Comparison of ENCODE assay signal across 2 cellular contexts in genomic region chr9:36820392-36820861, GRCh38.
TF ChIP-seq lines count a peak whose summit lies in the region.

No MANE protein-coding gene starts in this region.

TF ChIP-seq in HEK293, 187 proteins besides CTCF, POLR2A, EP300 and RAD21:
- no peak for TF ChIP-seq ZNF404 (tag by site-specific recombination; IDR thresholded peaks at IDR 0.05)
- TF ChIP-seq ZNF16 (tag by site-specific recombination; IDR thresholded peaks at IDR 0.05; ENCODE audit: low read depth): no peak
- TF ChIP-seq ZFHX2 (tag by site-specific recombination; conservative IDR thresholded peaks at IDR 0.05): peak; percentile 47
- 0 out of 2 replicates have a peak, but pooled peaks have one; percentile 21 for TF ChIP-seq EGR2 (tag by site-specific recombination; IDR thresholded peaks at IDR 0.05; ENCODE audit: low read depth)
- no peak for TF ChIP-seq ZNF791 (tag by site-specific recombination; IDR thresholded peaks at IDR 0.05)
- TF ChIP-seq ZNF112 (tag by site-specific recombination; IDR thresholded peaks at IDR 0.05): no peak

TF ChIP-seq in H1, 55 proteins besides CTCF, POLR2A, EP300 and RAD21:
- no peak for TF ChIP-seq POLR2AphosphoS5 (IDR thresholded peaks at IDR 0.05; ENCODE audit: low read depth, low read length)
- TF ChIP-seq NANOG (IDR thresholded peaks at IDR 0.05; ENCODE audit: insufficient read depth, low read depth, low read length, poor library complexity, severe bottlenecking): no peak
- no peak for TF ChIP-seq JUN (IDR thresholded peaks at IDR 0.05; ENCODE audit: low read depth, low read length)
- no peak for TF ChIP-seq RNF2 (IDR thresholded peaks at IDR 0.05; ENCODE audit: borderline replicate concordance, low read depth, low read length, missing control alignments, poor library complexity, severe bottlenecking)
- TF ChIP-seq SP1 (IDR thresholded peaks at IDR 0.05; ENCODE audit: low read depth, low read length): no peak
- no peak for TF ChIP-seq TBP (IDR thresholded peaks at IDR 0.05; ENCODE audit: low read depth, low read length)
- no peak for TF ChIP-seq CHD1 (IDR thresholded peaks at IDR 0.05; ENCODE audit: low read depth, low read length)
- no peak for TF ChIP-seq EGR1 (IDR thresholded peaks at IDR 0.05; ENCODE audit: borderline replicate concordance, low read depth, low read length)
- TF ChIP-seq SP2 (IDR thresholded peaks at IDR 0.05; ENCODE audit: low read length): no peak
- no peak for TF ChIP-seq HDAC2 (IDR thresholded peaks at IDR 0.05; ENCODE audit: borderline replicate concordance in 1 of 2, low read depth in 2 of 2, low read length in 2 of 2)
- no peak for TF ChIP-seq SIRT6 (IDR thresholded peaks at IDR 0.05; ENCODE audit: low read length)
- TF ChIP-seq ATF2 (IDR thresholded peaks at IDR 0.05; ENCODE audit: low read length): no peak
- no peak for TF ChIP-seq RXRA (IDR thresholded peaks at IDR 0.05; ENCODE audit: insufficient read depth, low read depth, low read length)
- TF ChIP-seq SIN3A (conservative IDR thresholded peaks at IDR 0.05 in 1 of 2, IDR thresholded peaks at IDR 0.05 in 1 of 2; ENCODE audit: low read depth in 1 of 2, low read length in 2 of 2): no peak
- no peak for TF ChIP-seq NRF1 (IDR thresholded peaks at IDR 0.05; ENCODE audit: low read depth, low read length)
- no peak for TF ChIP-seq FOSL1 (IDR thresholded peaks at IDR 0.05; ENCODE audit: insufficient read depth, low read depth, low read length)
TF ChIP-seq in H1: peak in this region for 0.
